ENCODE assay signal across 6 cellular contexts in the genomic region with DNA sequence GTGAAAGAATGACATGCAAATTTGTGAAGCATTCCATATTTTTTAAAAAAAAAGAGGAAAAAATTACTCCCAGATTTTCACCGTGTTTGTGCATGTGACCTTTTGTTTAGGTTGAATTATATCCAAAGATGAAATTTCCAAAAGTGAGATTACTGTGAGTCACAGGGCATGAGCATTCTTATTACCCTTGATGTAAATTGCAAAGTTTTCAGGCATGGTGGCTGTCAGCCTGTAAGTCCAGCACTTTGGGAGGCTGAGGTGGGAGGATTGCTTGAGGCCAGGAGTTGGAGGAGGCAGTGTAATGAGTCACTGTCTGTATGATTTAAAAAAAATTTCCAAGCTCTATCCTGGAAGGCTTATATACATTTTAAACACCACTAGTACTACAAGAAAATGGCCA.
DNase-seq lines count a peak whose midpoint lies in the region; TF ChIP-seq lines count a peak whose summit lies in the region.
"Not testable (repeated sequence)": the region's sequence is repeated elsewhere in the genome, so short reads cannot be mapped to it uniquely, and the experiment has no call there.

No MANE protein-coding gene starts in this region.

- TF ChIP-seq CTCF in AG10803 (conservative IDR thresholded peaks at IDR 0.05; ENCODE audit: low read length); foreskin fibroblast (IDR thresholded peaks at IDR 0.05; ENCODE audit: low read depth, low read length): not testable (repeated sequence)

- not testable (repeated sequence) for H3K79me2 ChIP-seq in GM23248 (ENCODE audit: insufficient read depth)

- DNase-seq in AG10803 (ENCODE audit: low read depth): peak; percentile 21
- DNase-seq in GM23248: peak; percentile 16
- DNase-seq in LHCN-M2 (ENCODE audit: low read depth): peak; percentile 20
- DNase-seq in adipocyte (ENCODE audit: low read depth): peak; percentile 34
- peak; percentile 41 for DNase-seq in fibroblast of gingiva (ENCODE audit: low read depth)
- DNase-seq in foreskin fibroblast: peak; percentile 11 to 40

- not testable (repeated sequence) for H3K4me1 ChIP-seq in GM23248 (ENCODE audit: insufficient read depth); adipocyte (ENCODE audit: control insufficient read depth, insufficient read depth, low read length)

- H3K27me3 ChIP-seq in GM23248 (replicated peaks; ENCODE audit: insufficient read depth); adipocyte (replicated peaks; ENCODE audit: control insufficient read depth, insufficient read depth, low read length): not testable (repeated sequence)

- H3K9me3 ChIP-seq in GM23248 (ENCODE audit: low read depth); adipocyte (ENCODE audit: control insufficient read depth, low read length): not testable (repeated sequence)

- H3K4me2 ChIP-seq in GM23248 (ENCODE audit: unreplicated experiment): not testable (repeated sequence)

- not testable (repeated sequence) for H4K20me1 ChIP-seq in GM23248 (ENCODE audit: insufficient read depth)

- WGBS in GM23248 (ENCODE audit: low coverage in 1 of 2, low lambda C conversion rate in 2 of 2, missing lambda C conversion rate in 2 of 2), 2 experiments: 0 to 6% methylated on average over 1 of the region's 1 CpG

- H3K9ac ChIP-seq in GM23248; adipocyte (ENCODE audit: low read length): not testable (repeated sequence)

- H3K4me3 ChIP-seq in AG10803 (ENCODE audit: low read length); GM23248; adipocyte (ENCODE audit: low read length); foreskin fibroblast (ENCODE audit: low read depth in 1 of 2, low read length in 2 of 2): not testable (repeated sequence)

- in situ Hi-C loops in GM23248 (cut with MboI): not testable (repeated sequence)

- H2AFZ ChIP-seq in GM23248: not testable (repeated sequence)

- not testable (repeated sequence) for H3K9me2 ChIP-seq in GM23248 (ENCODE audit: insufficient read depth)

- not testable (repeated sequence) for H3K36me3 ChIP-seq in GM23248 (ENCODE audit: low read depth); adipocyte (ENCODE audit: control insufficient read depth, insufficient read depth, low read length, severe bottlenecking)

- not testable (repeated sequence) for H3K27ac ChIP-seq in GM23248

- not testable (repeated sequence) for H3F3A ChIP-seq in GM23248 (ENCODE audit: insufficient read depth)
